Comparison of ENCODE assay signal across 1 cellular context in genomic region chr9:136608331-136609159, GRCh38.
TF ChIP-seq lines count a peak whose summit lies in the region.

No MANE protein-coding gene starts in this region.

TF ChIP-seq in IMR-90, 13 proteins besides CTCF, POLR2A, EP300 and RAD21:
- TF ChIP-seq CEBPB (IDR thresholded peaks at IDR 0.05; ENCODE audit: low read depth, low read length), result no peak
- no peak for TF ChIP-seq NFE2L2 (IDR thresholded peaks at IDR 0.05; ENCODE audit: low read depth, low read length)
- no peak for TF ChIP-seq MAZ (IDR thresholded peaks at IDR 0.05; ENCODE audit: borderline replicate concordance, low read depth, low read length)
- no peak for TF ChIP-seq FOS (IDR thresholded peaks at IDR 0.05; ENCODE audit: low read depth, low read length)
- no peak for TF ChIP-seq MAFK (IDR thresholded peaks at IDR 0.05; ENCODE audit: low read depth, low read length)
- no peak for TF ChIP-seq CHD1 (IDR thresholded peaks at IDR 0.05; ENCODE audit: low read depth, low read length)
- no peak for TF ChIP-seq ELK1 (IDR thresholded peaks at IDR 0.05; ENCODE audit: borderline replicate concordance, low read depth, low read length)
- TF ChIP-seq RCOR1 (IDR thresholded peaks at IDR 0.05; ENCODE audit: insufficient replicate concordance, low read length), result no peak
- TF ChIP-seq USF2 (IDR thresholded peaks at IDR 0.05; ENCODE audit: low read depth, low read length), result no peak
- no peak for TF ChIP-seq SMC3 (IDR thresholded peaks at IDR 0.05; ENCODE audit: low read depth, low read length)
- no peak for TF ChIP-seq MXI1 (IDR thresholded peaks at IDR 0.05; ENCODE audit: borderline replicate concordance, low read depth, low read length)
- TF ChIP-seq RFX5 (IDR thresholded peaks at IDR 0.05; ENCODE audit: low read depth, low read length), result no peak
- TF ChIP-seq BHLHE40 (IDR thresholded peaks at IDR 0.05; ENCODE audit: low read depth, low read length), result no peak
